In genomic region chr17:17694229-17695081, GRCh38 we compare ENCODE assay signal across 1 cellular context.
TF ChIP-seq lines count a peak whose summit lies in the region.

No MANE protein-coding gene starts in this region.

TF ChIP-seq in HepG2, 621 proteins besides CTCF, POLR2A, EP300 and RAD21 (continued from another document and continues in another):
- TF ChIP-seq ZNF687 (CRISPR knock-in tag; IDR thresholded peaks at IDR 0.05) (peak; percentile 89), ZSCAN5A (CRISPR knock-in tag; IDR thresholded peaks at IDR 0.05; ENCODE audit: borderline replicate concordance) (0 out of 2 replicates have a peak, but pooled peaks have one; percentile 18), ZBTB38 (CRISPR knock-in tag; IDR thresholded peaks at IDR 0.05) (no peak), KDM5A (IDR thresholded peaks at IDR 0.05; ENCODE audit: borderline replicate concordance, low read length) (peak; percentile 36; the same call in 1 of the 2 replicates), ZFY (CRISPR knock-in tag; IDR thresholded peaks at IDR 0.05) (peak; percentile 72), ZNF724P (CRISPR knock-in tag; IDR thresholded peaks at IDR 0.05; ENCODE audit: borderline replicate concordance) (no peak), ELF3 (CRISPR knock-in tag; IDR thresholded peaks at IDR 0.05) (0 out of 2 replicates have a peak, but pooled peaks have one; percentile 24), ZNF792 (CRISPR knock-in tag; IDR thresholded peaks at IDR 0.05) (no peak), POGK (CRISPR knock-in tag; conservative IDR thresholded peaks at IDR 0.05) (0 out of 2 replicates have a peak, but pooled peaks have one; percentile 9), ZGPAT (CRISPR knock-in tag; IDR thresholded peaks at IDR 0.05) (no peak; the same call in 1 of the 2 replicates), DRAP1 (CRISPR knock-in tag; IDR thresholded peaks at IDR 0.05) (peak; percentile 56), SIN3A (IDR thresholded peaks at IDR 0.05; ENCODE audit: borderline replicate concordance, low read depth, low read length) (peak; percentile 59; the same call in 1 of the 2 replicates), TMF1 (CRISPR knock-in tag; IDR thresholded peaks at IDR 0.05; ENCODE audit: low read depth) (0 out of 2 replicates have a peak, but pooled peaks have one; percentile 46), NFKB2 (CRISPR knock-in tag; IDR thresholded peaks at IDR 0.05; ENCODE audit: borderline replicate concordance) (peak; percentile 25; the same call in 1 of the 2 replicates), ZNF468 (CRISPR knock-in tag; IDR thresholded peaks at IDR 0.05) (no peak), ZNF138 (CRISPR knock-in tag; IDR thresholded peaks at IDR 0.05; ENCODE audit: low read depth) (no peak), PATZ1 (CRISPR knock-in tag; IDR thresholded peaks at IDR 0.05) (peak; percentile 45), ZHX1 (CRISPR knock-in tag; IDR thresholded peaks at IDR 0.05; ENCODE audit: low read depth) (0 out of 2 replicates have a peak, but pooled peaks have one; percentile 44), ZNF652 (CRISPR knock-in tag; IDR thresholded peaks at IDR 0.05; ENCODE audit: borderline replicate concordance, low read depth) (no peak), MAZ (IDR thresholded peaks at IDR 0.05; ENCODE audit: borderline replicate concordance, low read depth, low read length) (peak; percentile 10; the same call in 1 of the 2 replicates), MAZ (CRISPR knock-in tag; IDR thresholded peaks at IDR 0.05; ENCODE audit: low read depth) (no peak; the same call in 1 of the 2 replicates), HNRNPL (IDR thresholded peaks at IDR 0.05; ENCODE audit: low read depth, low read length) (peak; percentile 91), RNF2 (conservative IDR thresholded peaks at IDR 0.05; ENCODE audit: low read depth) (peak; percentile 27; the same call in 1 of the 2 replicates), SNAPC4 (CRISPR knock-in tag; IDR thresholded peaks at IDR 0.05) (no peak), ZNF282 (IDR thresholded peaks at IDR 0.05; ENCODE audit: partially characterized antibody) (no peak), HOMEZ (CRISPR knock-in tag; IDR thresholded peaks at IDR 0.05; ENCODE audit: low read depth) (no peak), ZNF7 (CRISPR knock-in tag; IDR thresholded peaks at IDR 0.05) (no peak), CAMTA2 (CRISPR knock-in tag; IDR thresholded peaks at IDR 0.05; ENCODE audit: borderline replicate concordance) (0 out of 2 replicates have a peak, but pooled peaks have one; percentile 60), BRF2 (CRISPR knock-in tag; IDR thresholded peaks at IDR 0.05) (no peak), HES4 (CRISPR knock-in tag; IDR thresholded peaks at IDR 0.05; ENCODE audit: borderline replicate concordance) (0 out of 2 replicates have a peak, but pooled peaks have one; percentile 34), HDAC1 (CRISPR knock-in tag; IDR thresholded peaks at IDR 0.05) (peak; percentile 26), ZFP36L1 (CRISPR knock-in tag; IDR thresholded peaks at IDR 0.05) (peak; percentile 25; the same call in 1 of the 2 replicates)
